ENCODE assay signal across 16 cellular contexts in genomic region chr17:19290047-19290705, GRCh38. TPM values are rescaled to one million over a fixed set of nuclear protein-coding genes. Genes with fewer than 3 reads are reported as not detected.
A peak's percentile ranks its signal among the peaks of the same experiment; 100 is the strongest.
DNase-seq lines count a peak whose midpoint lies in the region; ATAC-seq and TF ChIP-seq lines count a peak whose summit lies in the region.
"Had no signal": no experiment of that assay in that cellular context is flagged by ENCODE, and none has a peak within 500 bp of the region (broad histone marks: within the 10 kb centered on the region; RNA-seq: fewer than 3 reads in every experiment).

No MANE protein-coding gene starts in this region.

- no peak for TF ChIP-seq POLR2A in vagina (IDR thresholded peaks at IDR 0.05)

- TF ChIP-seq CTCF in brain (conservative IDR thresholded peaks at IDR 0.05) (no peak), vagina (IDR thresholded peaks at IDR 0.05) (no peak)

- no peaks in the 10 kb centered on the region for H3K27me3 Mint-ChIP-seq in brain

- peaks cover 3 to 70% of the 10 kb centered on the region in 2 donors for H3K4me1 ChIP-seq in muscle layer of duodenum (ENCODE audit: control insufficient read depth in 1 of 2, insufficient read depth in 2 of 2, low read length in 2 of 2)
- peaks cover 67% of the 10 kb centered on the region for H3K4me1 ChIP-seq in vagina

- H3K4me3 ChIP-seq in muscle layer of duodenum (ENCODE audit: low read depth in 1 of 2, low read length in 2 of 2) (peak overlapping the region in 1 of 2 donors; percentile 7), vagina (no peak overlapping the region)
- H3K4me3 ChIP-seq: stomach had no signal

- H3K27me3 ChIP-seq in muscle layer of duodenum (ENCODE audit: low read depth, low read length) (no peaks in the 10 kb centered on the region), vagina (no peaks in the 10 kb centered on the region)
- H3K27me3 ChIP-seq: stomach had no signal

- H3K4me3 Mint-ChIP-seq in brain = no peak overlapping the region

- peak overlapping the region; percentile 39 for H3K27ac ChIP-seq in muscle layer of duodenum (ENCODE audit: low read length)
- peak overlapping the region; percentile 36 for H3K27ac ChIP-seq in vagina

- intact Hi-C loops in left ventricle myocardium superior (cut with micrococcal nuclease) = no loop called here
- intact Hi-C loops in Right ventricle myocardium superior (cut with DNase I) = no loop called here
- intact Hi-C loops in vagina (cut with DNase I) = no loop called here

- ATAC-seq in left ventricle myocardium superior = peak; percentile 5
- no peak for ATAC-seq in Right ventricle myocardium superior (ENCODE audit: poor library complexity)
- no peak for ATAC-seq in HG03159 (IDR thresholded peaks at IDR 0.05; ENCODE audit: unreplicated experiment)

- no peak for DNase-seq in left ventricle myocardium superior
- DNase-seq in Right ventricle myocardium superior = no peak
- DNase-seq in vagina (ENCODE audit: extremely low spot score in 2 of 2) = no peak
- DNase-seq in activated gamma-delta T cell treated with Interleukin-2 at 50 U/mL for 16 hours = no peak
- no peak for DNase-seq in NCI-H774 (lab: John Stamatoyannopoulos, UW)
- DNase-seq: activated CD4-positive, alpha-beta T cell treated with anti-CD3 and anti-CD28 coated beads, Interleukin-2, amount 50 U/mL, for 48 hours; Calu3; effector CD8-positive, alpha-beta T cell; GOT3; NCI-H1694 treated with DMSO at 0.1 percent for 48 hours; NCI-H526; RPMI8226; stomach had no signal

- H3K36me3 ChIP-seq in muscle layer of duodenum (ENCODE audit: control insufficient read depth in 1 of 2, insufficient read depth in 2 of 2, low read length in 2 of 2) (peaks cover 0 to 3% of the 10 kb centered on the region in 2 donors), vagina (no peaks in the 10 kb centered on the region)

- H3K4me1 Mint-ChIP-seq in brain = peaks cover 75% of the 10 kb centered on the region

- H3K9me3 Mint-ChIP-seq in brain = peaks cover 0 to 2% (median 0%) of the 10 kb centered on the region in 5 experiments

- H3K9me3 ChIP-seq in muscle layer of duodenum (ENCODE audit: control insufficient read depth in 1 of 2, low read length in 2 of 2) = no peaks in the 10 kb centered on the region
- no peaks in the 10 kb centered on the region for H3K9me3 ChIP-seq in vagina
- H3K9me3 ChIP-seq: stomach had no signal

- peaks cover 27% of the 10 kb centered on the region for H3K36me3 Mint-ChIP-seq in brain

- H3K27ac Mint-ChIP-seq in brain = peak overlapping the region in 3 of 5 experiments; percentile 22 to 87 (median 47)

RNA-seq across cellular contexts. Expression of gene EPN2, which starts 53.0 kb away (rescaled TPM):
- total RNA-seq in left ventricle myocardium superior (94.5 TPM), Right ventricle myocardium superior (91.0 TPM), vagina (65.6 TPM)
- polyA plus RNA-seq in brain (ENCODE audit: insufficient read depth, low read depth, low replicate concordance) = 68.5 TPM
